In the genomic region with DNA sequence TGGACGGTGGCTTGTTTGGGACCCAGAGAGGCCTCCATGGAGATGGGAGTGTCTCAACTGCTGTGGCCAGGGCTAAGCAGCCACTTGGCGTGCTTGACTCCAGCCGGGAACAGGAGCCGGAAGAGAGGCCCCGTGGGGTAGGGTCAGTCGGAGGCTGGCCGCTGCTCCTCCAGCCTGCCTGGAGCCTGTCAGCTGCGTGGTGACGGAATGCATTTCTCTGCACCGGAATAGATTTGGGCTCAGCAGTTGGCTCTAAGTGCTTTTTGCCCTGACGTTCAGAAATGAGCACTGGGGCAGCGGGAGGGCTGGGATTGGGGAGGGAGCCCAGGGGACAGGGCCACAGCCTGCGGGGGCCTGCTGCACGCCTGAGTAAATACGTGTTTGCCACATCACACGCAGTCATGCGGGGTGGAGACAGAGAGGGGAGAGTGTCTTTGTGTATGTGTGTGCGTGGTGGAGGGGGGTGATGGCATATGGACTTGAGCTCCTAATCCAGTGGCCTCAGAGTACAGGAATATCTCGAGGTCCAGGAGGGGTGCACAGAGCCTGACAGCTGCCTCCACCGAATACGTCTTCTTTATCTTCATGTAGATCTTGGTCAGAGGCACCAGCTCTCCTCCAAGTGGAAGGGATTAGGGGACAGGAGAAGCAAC, we compare ENCODE assay signal across 10 cellular contexts.
DNase-seq lines count a peak whose midpoint lies in the region; ATAC-seq, FAIRE-seq and TF ChIP-seq lines count a peak whose summit lies in the region.
"Had no signal": no experiment of that assay in that cellular context is flagged by ENCODE, and none has a peak within 500 bp of the region (broad histone marks: within the 10 kb centered on the region; RNA-seq: fewer than 3 reads in every experiment).

No MANE protein-coding gene starts in this region.

- H2AK5ac ChIP-seq in IMR-90 (ENCODE audit: low read depth, low read length) (no peak overlapping the region), H1 (ENCODE audit: low read depth, low read length) (no peak overlapping the region)

- H2BK120ac ChIP-seq in IMR-90 (ENCODE audit: low read depth, low read length) (no peak overlapping the region), H1 (replicated peaks; ENCODE audit: low read depth, low read length) (no peak overlapping the region)

- intact Hi-C loops in IMR-90 (cut with micrococcal nuclease) = no loop called here
- intact Hi-C loops in right lobe of liver (cut with DNase I) = no loop called here

- dilution Hi-C loops in IMR-90 (cut with HindIII; ENCODE audit: low sequenced_read_pairs, unreplicated experiment) = no loop called here

- H4K20me1 ChIP-seq in IMR-90 (ENCODE audit: insufficient read depth, low read length) = no peaks in the 10 kb centered on the region; the same call in none of the 2 replicates
- no peaks in the 10 kb centered on the region for H4K20me1 ChIP-seq in H1 (replicated peaks in 1 of 2; ENCODE audit: control insufficient read depth in 1 of 2, insufficient read depth in 2 of 2, low read length in 2 of 2)

- TF ChIP-seq POLR2A in IMR-90 (IDR thresholded peaks at IDR 0.05; ENCODE audit: low read depth, low read length) (no peak), H1 (IDR thresholded peaks at IDR 0.05; ENCODE audit: control extremely low read depth in 1 of 2, low read depth in 2 of 2, low read length in 2 of 2) (no peak), right lobe of liver (IDR thresholded peaks at IDR 0.05) (no peak)

- no peaks in the 10 kb centered on the region for H3K79me2 ChIP-seq in H1 (ENCODE audit: control insufficient read depth in 1 of 2, insufficient read depth in 2 of 2, low read length in 2 of 2)

- H3K4me2 ChIP-seq in IMR-90 (ENCODE audit: low read depth, low read length) = no peak overlapping the region
- H3K4me2 ChIP-seq in H1 (ENCODE audit: insufficient read depth in 1 of 2, low read depth in 2 of 2, low read length in 2 of 2) = no peak overlapping the region

- ATAC-seq in IMR-90 (ENCODE audit: low read depth) = peak; percentile 75
- ATAC-seq in right lobe of liver = peak; percentile 58 to 73 (median 65)

- H2AFZ ChIP-seq in IMR-90 (replicated peaks; ENCODE audit: low read length, poor library complexity) = peak overlapping the region; percentile 33
- no peak overlapping the region for H2AFZ ChIP-seq in H1 (ENCODE audit: low read length)

- H3K56ac ChIP-seq in IMR-90 (ENCODE audit: extremely low read depth, insufficient read depth, low read length) (no peak overlapping the region), H1 (replicated peaks; ENCODE audit: insufficient read length, low read depth, low read length) (no peak overlapping the region)

- H3K9me3 ChIP-seq in IMR-90 (ENCODE audit: control insufficient read depth, insufficient read depth, low read length) (no peaks in the 10 kb centered on the region), H1 (ENCODE audit: insufficient read depth in 2 of 2, low read depth in 1 of 2, low read length in 1 of 2) (no peaks in the 10 kb centered on the region), right lobe of liver (no peaks in the 10 kb centered on the region), HAP-1 (no peaks in the 10 kb centered on the region)

- WGBS in IMR-90 (ENCODE audit: extremely low coverage in 2 of 2, insufficient read length in 1 of 2), 2 experiments = 17% methylated on average over 6 of the region's 21 CpGs; no CpG with 5 or more reads in 1 of the 2 experiments
- 90% methylated on average over 21 of the region's 21 CpGs; no CpG with 5 or more reads in 1 of the 2 experiments for WGBS in H1 (ENCODE audit: extremely low coverage in 1 of 2, insufficient coverage in 1 of 2, insufficient read length in 1 of 2, insufficient replicate concordance in 2 of 2, low coverage in 1 of 2, low lambda C conversion rate in 2 of 2, missing lambda C conversion rate in 1 of 2), 2 experiments
- WGBS in right lobe of liver (ENCODE audit: insufficient coverage, low coverage, low lambda C conversion rate, missing lambda C conversion rate) = 55% methylated on average over 5 of the region's 21 CpGs

- H4K5ac ChIP-seq in IMR-90 (ENCODE audit: low read depth, low read length) = no peak overlapping the region
- no peak overlapping the region for H4K5ac ChIP-seq in H1 (ENCODE audit: insufficient read length, low read depth, low read length)

- H2BK5ac ChIP-seq in IMR-90 (ENCODE audit: low read depth, low read length, poor library complexity, severe bottlenecking) (no peak overlapping the region), H1 (ENCODE audit: low read depth, low read length) (no peak overlapping the region)

- H3K9ac ChIP-seq in IMR-90 (ENCODE audit: low read depth, low read length) (no peak overlapping the region), H1 (replicated peaks in 1 of 4; ENCODE audit: extremely low read depth in 1 of 4, low read depth in 3 of 4, low read length in 3 of 4) (no peak overlapping the region)

- H3K14ac ChIP-seq in IMR-90 (replicated peaks; ENCODE audit: low read depth, low read length) = no peak overlapping the region
- H3K14ac ChIP-seq in H1 (ENCODE audit: insufficient read length) = no peak overlapping the region

- CTCF ChIA-PET in IMR-90 (lab: Yijun Ruan, JAX) = no interaction called here
- CTCF ChIA-PET in H1 (lab: Charles Lee; ENCODE audit: partially characterized antibody) = interaction anchor here (0.6 to 15.1 kb wide), 32 partner anchors 8 to 278 kb away, joined by 3 to 168 read pairs (median 4); partner anchors contain the start of gene VSIR

- no peaks in the 10 kb centered on the region for H3K23me2 ChIP-seq in H1 (ENCODE audit: low read depth, low read length)

- POLR2A ChIA-PET in IMR-90 (lab: Charles Lee; ENCODE audit: unreplicated experiment) (no interaction called here), H1 (lab: Charles Lee; ENCODE audit: partially characterized antibody) (interaction anchor here (0.9 kb wide), 1 partner anchor 19 kb away, joined by 4 read pairs; no protein-coding TSS in a partner anchor)

- TF ChIP-seq CTCF in IMR-90 (conservative IDR thresholded peaks at IDR 0.05; ENCODE audit: low read depth, low read length) = no peak
- no peak for TF ChIP-seq CTCF in H1 (IDR thresholded peaks at IDR 0.05; ENCODE audit: control extremely low read depth in 1 of 3, insufficient read depth in 1 of 3, low read depth in 1 of 3, low read length in 3 of 3)
- TF ChIP-seq CTCF in right lobe of liver (IDR thresholded peaks at IDR 0.05) = no peak

- TF ChIP-seq EP300 in H1 (IDR thresholded peaks at IDR 0.05; ENCODE audit: borderline replicate concordance in 1 of 2, low read depth in 2 of 2, low read length in 2 of 2) = no peak

- no peak for FAIRE-seq in H1 (lab: Jason Lieb, UNC)

- H3K18ac ChIP-seq in IMR-90 (ENCODE audit: low read depth, low read length) (no peak overlapping the region), H1 (ENCODE audit: extremely low read depth, low read length) (peak overlapping the region; percentile 19)

- H3K4me3 ChIP-seq in IMR-90 (ENCODE audit: insufficient read depth, low read depth, low read length) (no peak overlapping the region), H1 (ENCODE audit: extremely low read depth in 1 of 4, insufficient read depth in 2 of 4, low read depth in 3 of 4, low read length in 4 of 4) (no peak overlapping the region), right lobe of liver (no peak overlapping the region), HAP-1 (no peak overlapping the region)

- H3K4me1 ChIP-seq in IMR-90 (ENCODE audit: control insufficient read depth, insufficient read depth, low read length) = no peaks in the 10 kb centered on the region
- H3K4me1 ChIP-seq in H1 (replicated peaks in 1 of 4; ENCODE audit: control insufficient read depth in 3 of 4, insufficient read depth in 4 of 4, low read length in 3 of 4) = peaks cover 2 to 31% (median 16%) of the 10 kb centered on the region in 4 experiments
- H3K4me1 ChIP-seq in right lobe of liver = no peaks in the 10 kb centered on the region
- no peaks in the 10 kb centered on the region for H3K4me1 ChIP-seq in HAP-1

- H2BK20ac ChIP-seq in IMR-90 (ENCODE audit: low read depth, low read length) (no peak overlapping the region), H1 (ENCODE audit: low read length) (0 out of 2 replicates have a peak overlapping the region, but pooled peaks have one; percentile 13)

- no TSS peak for BruUV-seq in IMR-90 (replicated peaks; lab: Mats Ljungman, UMichigan)

- H3K27ac ChIP-seq in IMR-90 (ENCODE audit: insufficient read depth, low read length) (no peak overlapping the region), H1 (ENCODE audit: low read depth, low read length) (no peak overlapping the region), right lobe of liver (no peak overlapping the region)

- H3K9me1 ChIP-seq in IMR-90 (ENCODE audit: insufficient read depth, low read length) = no peaks in the 10 kb centered on the region

- H3K23ac ChIP-seq in IMR-90 (ENCODE audit: low read depth, low read length) (no peak overlapping the region), H1 (ENCODE audit: insufficient read length) (no peak overlapping the region)

- no peak overlapping the region for H2BK12ac ChIP-seq in H1 (ENCODE audit: low read depth, low read length)

- TF ChIP-seq RAD21 in IMR-90 (IDR thresholded peaks at IDR 0.05; ENCODE audit: low read length) (no peak), H1 (IDR thresholded peaks at IDR 0.05 in 1 of 2, conservative IDR thresholded peaks at IDR 0.05 in 1 of 2; ENCODE audit: low read depth in 2 of 2, low read length in 2 of 2) (no peak)

- in situ Hi-C loops in IMR-90 (cut with MboI; ENCODE audit: low sequenced_read_pairs) (no loop called here), HAP-1 (cut with MboI; ENCODE audit: low sequenced_read_pairs) (no loop called here)

- DNase-seq in IMR-90 (peak; percentile 15), H1 (ENCODE audit: low read depth in 1 of 2, low spot score in 2 of 2) (no peak), right lobe of liver (no peak), smooth muscle cell of the brain vasculature (ENCODE audit: low read depth, low spot score) (peak; percentile 40), H4 (ENCODE audit: low spot score) (no peak), islet precursor cell (no peak), HAP-1 (ENCODE audit: low spot score in 2 of 2) (no peak)
- DNase-seq in effector CD4-positive, alpha-beta T cell = no peak
- DNase-seq: activated B cell treated with CpG ODN at 0.5 μM for 24 hours, NCI-H2029 treated with DMSO at 0.1 percent for 48 hours had no signal

- H3K4ac ChIP-seq in IMR-90 (ENCODE audit: low read depth, low read length) = no peak overlapping the region
- no peak overlapping the region for H3K4ac ChIP-seq in H1 (replicated peaks; ENCODE audit: insufficient read length, low read depth, low read length)

- H3K79me1 ChIP-seq in IMR-90 (ENCODE audit: low read depth in 1 of 2, low read length in 2 of 2) (no peaks in the 10 kb centered on the region), H1 (ENCODE audit: low read depth, low read length) (0 out of 2 replicates have a peak, but pooled peaks cover 2% of the 10 kb centered on the region)

- no peak overlapping the region for H4K91ac ChIP-seq in IMR-90 (ENCODE audit: insufficient read depth, low read depth, low read length)
- H4K91ac ChIP-seq in H1 (replicated peaks; ENCODE audit: insufficient read length, low read length) = no peak overlapping the region

- H4K8ac ChIP-seq in IMR-90 (ENCODE audit: low read depth in 2 of 2, low read length in 2 of 2) (no peak overlapping the region), H1 (ENCODE audit: extremely low read depth, insufficient read depth, low read length) (no peak overlapping the region; the same call in 1 of the 2 replicates)

- no peaks in the 10 kb centered on the region for H3K36me3 ChIP-seq in IMR-90 (ENCODE audit: control insufficient read depth, insufficient read depth, low read length)
- H3K36me3 ChIP-seq in H1 (ENCODE audit: control insufficient read depth in 2 of 4, insufficient read depth in 4 of 4, low read length in 3 of 4) = no peaks in the 10 kb centered on the region
- no peaks in the 10 kb centered on the region for H3K36me3 ChIP-seq in right lobe of liver
- H3K36me3 ChIP-seq in HAP-1 (replicated peaks) = no peaks in the 10 kb centered on the region

- no peak overlapping the region for H2BK15ac ChIP-seq in IMR-90 (ENCODE audit: low read depth, low read length)
- H2BK15ac ChIP-seq in H1 (ENCODE audit: low read length) = peak overlapping the region; percentile 25; the same call in 1 of the 2 replicates

- H3K27me3 ChIP-seq in IMR-90 (ENCODE audit: control insufficient read depth, insufficient read depth, low read length) = peaks cover 47% of the 10 kb centered on the region
- H3K27me3 ChIP-seq in H1 (replicated peaks in 1 of 4; ENCODE audit: control insufficient read depth in 3 of 4, extremely low read depth in 1 of 4, insufficient read depth in 3 of 4, low read length in 3 of 4) = no peaks in the 10 kb centered on the region
- no peaks in the 10 kb centered on the region for H3K27me3 ChIP-seq in right lobe of liver
- 0 out of 2 replicates have a peak, but pooled peaks cover 1% of the 10 kb centered on the region for H3K27me3 ChIP-seq in HAP-1 (ENCODE audit: low read depth)

- no peak overlapping the region for H2AK9ac ChIP-seq in IMR-90 (replicated peaks; ENCODE audit: low read depth, low read length, poor library complexity)

Comparison
In these comparisons a context has a peak if more than half of its experiments do, and no peak if none do; other contexts are left out.
1. DNase-seq: peak in IMR-90 (single experiment) and smooth muscle cell of the brain vasculature (single experiment); none in H1 (0 of 2), right lobe of liver (0 of 3), H4 (single experiment), islet precursor cell (single experiment), HAP-1 (0 of 2) and effector CD4-positive, alpha-beta T cell (single experiment).